In genomic region chr5:2486373-2486772, GRCh38 we compare ENCODE assay signal across 33 cellular contexts.
"Had no signal": no experiment of that assay in that cellular context is flagged by ENCODE, and none has a peak within 500 bp of the region (broad histone marks: within the 10 kb centered on the region; RNA-seq: fewer than 3 reads in every experiment).

No MANE protein-coding gene starts in this region.

- H3K4me1 ChIP-seq: adrenal gland, ascending aorta, body of pancreas, breast epithelium had no signal

- H3K9me3 ChIP-seq: ascending aorta had no signal

- H3K27ac ChIP-seq: adrenal gland, ascending aorta, body of pancreas, brain microvascular endothelial cell, breast epithelium, cardiac muscle cell had no signal

- H3K36me3 ChIP-seq: adrenal gland, ascending aorta, brain microvascular endothelial cell, breast epithelium, cardiac muscle cell had no signal

- FAIRE-seq: astrocyte, bronchial epithelial cell had no signal

- H3K27me3 ChIP-seq: adrenal gland, ascending aorta, body of pancreas, brain microvascular endothelial cell, breast epithelium, cardiac muscle cell had no signal

- H3K4me3 ChIP-seq: adrenal gland, ascending aorta, body of pancreas, breast epithelium, cardiac muscle cell had no signal

- DNase-seq: activated effector memory CD4-positive, alpha-beta T cell treated with anti-CD3 and anti-CD28 coated beads, Interleukin-2, amount 50 U/mL, for 16 hours; activated effector memory CD4-positive, alpha-beta T cell treated with Interleukin-2 at 50 U/mL for 16 hours; activated gamma-delta T cell; activated gamma-delta T cell treated with Interleukin-2 at 50 U/mL for 16 hours; activated naive CD4-positive, alpha-beta T cell; activated naive CD4-positive, alpha-beta T cell treated with anti-CD3 and anti-CD28 coated beads for 36 hours; activated naive CD4-positive, alpha-beta T cell treated with anti-CD3 and anti-CD28 coated beads, Interleukin-2, amount 10 ng/mL, durations not matched to agents 7 days and 5 days; activated naive CD4-positive, alpha-beta T cell treated with anti-CD3 and anti-CD28 coated beads, Interleukin-2, amount 50 U/mL, for 16 hours; activated naive CD4-positive, alpha-beta T cell treated with Interleukin-2 at 50 U/mL for 16 hours; activated naive CD8-positive, alpha-beta T cell treated with anti-CD3 and anti-CD28 coated beads for 36 hours; activated naive CD8-positive, alpha-beta T cell treated with anti-CD3 and anti-CD28 coated beads, Interleukin-2, amount 10 ng/mL, durations not matched to agents 7 days and 5 days; activated naive CD8-positive, alpha-beta T cell treated with anti-CD3 and anti-CD28 coated beads, Interleukin-2, amount 50 U/mL, for 24 hours; activated T-cell treated with anti-CD3 and anti-CD28 coated beads, Interleukin-2, amount 50 U/mL, for 24 hours; activated T-cell treated with anti-CD3 and anti-CD28 coated beads, Interleukin-2, amount 50 U/mL, for 4 hours; activated T-cell treated with anti-CD3 and anti-CD28 coated beads, Interleukin-2, amount 50 U/mL, for 48 hours; activated T-cell treated with anti-CD3 and anti-CD28 coated beads, Interleukin-2, amount 50 U/mL, for 72 hours; adrenal gland; amniotic stem cell; amygdala; anterior cingulate cortex; aorta; body of pancreas; brain microvascular endothelial cell; caudate nucleus; central memory CD4-positive, alpha-beta T cell; cerebellar nuclear complex had no signal

- ATAC-seq: activated naive CD4-positive, alpha-beta T cell treated with anti-CD3 and anti-CD28 coated beads, Interleukin-2, amount 50 U/mL, for 72 hours; activated naive CD8-positive, alpha-beta T cell treated with anti-CD3 and anti-CD28 coated beads, Interleukin-2, amount 50 U/mL, for 24 hours; activated T-cell treated with anti-CD3 and anti-CD28 coated beads, Interleukin-2, amount 50 U/mL, for 4 hours; activated T-cell treated with anti-CD3 and anti-CD28 coated beads, Interleukin-2, amount 50 U/mL, for 72 hours; activated T-helper 17 cell treated with anti-CD3 and anti-CD28 coated beads, Interleukin-2, amount 50 U/mL, for 72 hours; body of pancreas had no signal
